Comparison of ENCODE assay signal across 26 cellular contexts in the genomic region with DNA sequence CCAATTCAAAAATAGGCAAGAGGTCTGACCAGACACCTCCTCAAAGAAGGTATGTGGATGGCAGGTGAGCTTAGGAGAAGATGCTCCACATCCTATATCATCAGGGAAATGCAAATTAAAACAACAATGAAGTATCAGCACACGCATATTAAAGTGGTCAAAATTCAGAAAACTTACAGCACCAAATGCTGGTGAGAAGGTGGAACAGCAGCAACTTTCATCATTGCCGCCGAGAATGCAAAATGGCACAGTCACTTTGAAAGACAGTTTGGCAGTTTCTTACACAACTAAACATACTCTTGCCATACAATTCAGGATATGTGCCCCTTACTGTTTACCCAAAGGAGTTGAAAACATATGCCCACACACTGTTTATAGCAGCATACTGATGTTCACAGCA. TPM values are rescaled to one million over a fixed set of nuclear protein-coding genes. Genes with fewer than 3 reads are reported as not detected.
DNase-seq lines count a peak whose midpoint lies in the region; ATAC-seq, FAIRE-seq and TF ChIP-seq lines count a peak whose summit lies in the region.
"Had no signal": no experiment of that assay in that cellular context is flagged by ENCODE, and none has a peak within 500 bp of the region (broad histone marks: within the 10 kb centered on the region; RNA-seq: fewer than 3 reads in every experiment).

No MANE protein-coding gene starts in this region.

- no peaks in the 10 kb centered on the region for H3K36me3 ChIP-seq in endodermal cell (ENCODE audit: control insufficient read depth, insufficient read depth, low read length)
- H3K36me3 ChIP-seq: ascending aorta, lower lobe of right lung, sigmoid colon, transverse colon had no signal

- WGBS in endodermal cell (ENCODE audit: insufficient coverage in 1 of 2, insufficient read length in 1 of 2), 2 experiments = 57 to 80% methylated on average over 3 of the region's 3 CpGs

- H3K4me3 Mint-ChIP-seq in endodermal cell = no peak overlapping the region
- H3K4me3 Mint-ChIP-seq: activated CD4-positive, alpha-beta memory T cell treated with anti-CD3 and anti-CD28 coated beads for 36 hours; activated naive CD8-positive, alpha-beta T cell treated with anti-CD3 and anti-CD28 coated beads for 36 hours; CD4-positive, CD25-positive, alpha-beta regulatory T cell; dendritic cell treated with granulocyte-macrophage colony-stimulating factor and Interleukin-4, amounts not matched to agents 40 ng/mL and 50 ng/mL, for 4 days; T-helper 2 cell treated with Interferon-gamma antibody and Interleukin-4, amounts not matched to agents 5 μg/mL and 100 μg/mL, for 36 hours; WTC11 had no signal

- no peak overlapping the region for H3K4me3 ChIP-seq in epithelial cell of proximal tubule (ENCODE audit: low read depth, low read length)
- H3K4me3 ChIP-seq in endodermal cell (ENCODE audit: low read length) = no peak overlapping the region
- H3K4me3 ChIP-seq: ascending aorta, lower lobe of right lung, sigmoid colon, transverse colon had no signal

- ATAC-seq in GM21723 (IDR thresholded peaks at IDR 0.05; ENCODE audit: unreplicated experiment) = no peak
- ATAC-seq: lower lobe of right lung, WTC11 had no signal

- DNase-seq in D721Med (ENCODE audit: insufficient read length, low spot score) (no peak), NOMO-1 treated with DMSO at 0.1 percent for 48 hours (lab: John Stamatoyannopoulos, UW; ENCODE audit: unreplicated experiment) (peak; percentile 69), epithelial cell of proximal tubule (ENCODE audit: low read depth) (no peak), COLO829 (ENCODE audit: low spot score) (no peak), GM19238 (ENCODE audit: insufficient read length, low spot score) (no peak), endodermal cell (no peak)
- DNase-seq: activated CD4-positive, alpha-beta memory T cell treated with anti-CD3 and anti-CD28 coated beads for 36 hours; activated effector memory CD4-positive, alpha-beta T cell treated with Interleukin-2 at 50 U/mL for 16 hours; activated naive CD8-positive, alpha-beta T cell treated with anti-CD3 and anti-CD28 coated beads for 36 hours; caudate nucleus; CD4-positive, CD25-positive, alpha-beta regulatory T cell; kidney; lower lobe of right lung; NCI-H524; NK-92 treated with Interleukin-12 subunit alpha and Interleukin-12 subunit beta, amount 100 ng/mL, for 24 hours; sigmoid colon; transverse colon had no signal

- peaks cover 88% of the 10 kb centered on the region for H3K9me3 Mint-ChIP-seq in endodermal cell
- H3K9me3 Mint-ChIP-seq: activated CD4-positive, alpha-beta memory T cell treated with anti-CD3 and anti-CD28 coated beads for 36 hours; dendritic cell treated with granulocyte-macrophage colony-stimulating factor and Interleukin-4, amounts not matched to agents 40 ng/mL and 50 ng/mL, for 4 days; T-helper 2 cell treated with Interferon-gamma antibody and Interleukin-4, amounts not matched to agents 5 μg/mL and 100 μg/mL, for 36 hours had no signal

- H3K27ac Mint-ChIP-seq in endodermal cell = no peak overlapping the region
- H3K27ac Mint-ChIP-seq: activated CD4-positive, alpha-beta memory T cell treated with anti-CD3 and anti-CD28 coated beads for 36 hours; activated naive CD8-positive, alpha-beta T cell treated with anti-CD3 and anti-CD28 coated beads for 36 hours; CD4-positive, CD25-positive, alpha-beta regulatory T cell; dendritic cell treated with granulocyte-macrophage colony-stimulating factor and Interleukin-4, amounts not matched to agents 40 ng/mL and 50 ng/mL, for 4 days; T-helper 2 cell treated with Interferon-gamma antibody and Interleukin-4, amounts not matched to agents 5 μg/mL and 100 μg/mL, for 36 hours; WTC11 had no signal

- no peak overlapping the region for H3K9ac ChIP-seq in endodermal cell (ENCODE audit: extremely low read depth, low read length, poor library complexity, severe bottlenecking)

- H3K4me1 ChIP-seq in endodermal cell (ENCODE audit: control insufficient read depth, insufficient read depth, low read length) = no peaks in the 10 kb centered on the region
- H3K4me1 ChIP-seq: ascending aorta, lower lobe of right lung, sigmoid colon, transverse colon had no signal

- peak; percentile 12 for TF ChIP-seq CTCF in D721Med (IDR thresholded peaks at IDR 0.05; ENCODE audit: insufficient read depth, missing control alignments)
- peak; percentile 36 for TF ChIP-seq CTCF in epithelial cell of proximal tubule (conservative IDR thresholded peaks at IDR 0.05; ENCODE audit: low read depth, low read length)
- TF ChIP-seq CTCF in endodermal cell (conservative IDR thresholded peaks at IDR 0.05) = no peak

- no peaks in the 10 kb centered on the region for H3K4me1 Mint-ChIP-seq in endodermal cell
- H3K4me1 Mint-ChIP-seq: activated naive CD8-positive, alpha-beta T cell treated with anti-CD3 and anti-CD28 coated beads for 36 hours; CD4-positive, CD25-positive, alpha-beta regulatory T cell; WTC11 had no signal

- H3K27me3 Mint-ChIP-seq in endodermal cell (ENCODE audit: insufficient read depth) = no peaks in the 10 kb centered on the region
- H3K27me3 Mint-ChIP-seq: dendritic cell treated with granulocyte-macrophage colony-stimulating factor and Interleukin-4, amounts not matched to agents 40 ng/mL and 50 ng/mL, for 4 days had no signal

- peaks cover 43% of the 10 kb centered on the region for H3K9me3 ChIP-seq in endodermal cell (ENCODE audit: control insufficient read depth, low read length)
- H3K9me3 ChIP-seq: ascending aorta, lower lobe of right lung, sigmoid colon, transverse colon had no signal

- no peaks in the 10 kb centered on the region for H3K27me3 ChIP-seq in endodermal cell (ENCODE audit: control insufficient read depth, insufficient read depth, low read length, poor library complexity, severe bottlenecking)
- H3K27me3 ChIP-seq: ascending aorta had no signal

- no peak for TF ChIP-seq EP300 in Ishikawa (IDR thresholded peaks at IDR 0.05; ENCODE audit: borderline replicate concordance)

- TF ChIP-seq RAD21 in Ishikawa (IDR thresholded peaks at IDR 0.05; ENCODE audit: low read depth) = peak; percentile 31; the same call in 1 of the 2 replicates

- no peak for FAIRE-seq in D721Med (lab: Jason Lieb, UNC)
- FAIRE-seq: H54, kidney had no signal

- no peaks in the 10 kb centered on the region for H3K36me3 Mint-ChIP-seq in endodermal cell (ENCODE audit: low read depth)
- H3K36me3 Mint-ChIP-seq: activated CD4-positive, alpha-beta memory T cell treated with anti-CD3 and anti-CD28 coated beads for 36 hours; activated naive CD8-positive, alpha-beta T cell treated with anti-CD3 and anti-CD28 coated beads for 36 hours; CD4-positive, CD25-positive, alpha-beta regulatory T cell had no signal

- no peak overlapping the region for H3K27ac ChIP-seq in endodermal cell (ENCODE audit: low read depth, low read length)
- H3K27ac ChIP-seq: ascending aorta, lower lobe of right lung, sigmoid colon, transverse colon had no signal

TF ChIP-seq in Ishikawa, 13 proteins besides CTCF, POLR2A, EP300 and RAD21:
- TF ChIP-seq FOXM1 (IDR thresholded peaks at IDR 0.05; ENCODE audit: borderline replicate concordance, low read depth) (no peak), CREB1 (IDR thresholded peaks at IDR 0.05; ENCODE audit: low read depth) (no peak), REST (IDR thresholded peaks at IDR 0.05; ENCODE audit: low read depth) (no peak), NFIC (IDR thresholded peaks at IDR 0.05) (no peak), TEAD4 (IDR thresholded peaks at IDR 0.05) (no peak), ZBTB7A (IDR thresholded peaks at IDR 0.05; ENCODE audit: low read depth) (no peak)

RNA-seq across cellular contexts. Expression of gene OR10H4, which starts 22.4 kb away (rescaled TPM):
- total RNA-seq in epithelial cell of proximal tubule (not detected in 2 replicates), endodermal cell (not detected)
- polyA plus RNA-seq in endodermal cell (2013, experiment 1 of 2) = not detected
- not detected for polyA plus RNA-seq in endodermal cell (2013, experiment 2 of 2)
- total RNA-seq: activated CD4-positive, alpha-beta memory T cell treated with anti-CD3 and anti-CD28 coated beads for 36 hours; activated naive CD8-positive, alpha-beta T cell treated with anti-CD3 and anti-CD28 coated beads for 36 hours; ascending aorta; CD4-positive, CD25-positive, alpha-beta regulatory T cell; glomerular endothelial cell; kidney; lower lobe of right lung; posterior vena cava; sigmoid colon; transverse colon; WTC11 had no signal
- polyA plus RNA-seq: CD4-positive, CD25-positive, alpha-beta regulatory T cell; sigmoid colon had no signal

RNA-seq across cellular contexts. Expression of gene CYP4F11, which starts 36.9 kb away (rescaled TPM):
- total RNA-seq in epithelial cell of proximal tubule (not detected in 2 replicates), endodermal cell (not detected)
- polyA plus RNA-seq in endodermal cell (2013, experiment 1 of 2) = not detected
- polyA plus RNA-seq in endodermal cell (2013, experiment 2 of 2) = not detected
- total RNA-seq: activated CD4-positive, alpha-beta memory T cell treated with anti-CD3 and anti-CD28 coated beads for 36 hours; activated naive CD8-positive, alpha-beta T cell treated with anti-CD3 and anti-CD28 coated beads for 36 hours; CD4-positive, CD25-positive, alpha-beta regulatory T cell; glomerular endothelial cell; WTC11 had no signal
- polyA plus RNA-seq: CD4-positive, CD25-positive, alpha-beta regulatory T cell had no signal
